31 cellular contexts compared by ENCODE assay signal in genomic region chr21:14096577-14096976, GRCh38.
"Had no signal": no experiment of that assay in that cellular context is flagged by ENCODE, and none has a peak within 500 bp of the region (broad histone marks: within the 10 kb centered on the region; RNA-seq: fewer than 3 reads in every experiment).

No MANE protein-coding gene starts in this region.

- H3K4me3 ChIP-seq: adrenal gland, body of pancreas, cardiac muscle cell, coronary artery, dorsolateral prefrontal cortex, gastrocnemius medialis, heart left ventricle had no signal

- H3K27ac ChIP-seq: adrenal gland, body of pancreas, cardiac muscle cell, coronary artery, dorsolateral prefrontal cortex, foreskin keratinocyte, gastrocnemius medialis, heart left ventricle, WERI-Rb-1 had no signal

- H3K9me3 ChIP-seq: adrenal gland, body of pancreas, gastrocnemius medialis, heart left ventricle had no signal

- H3K36me3 ChIP-seq: adrenal gland, gastrocnemius medialis, heart left ventricle had no signal

- H3K4me1 ChIP-seq: adrenal gland, body of pancreas, foreskin keratinocyte, gastrocnemius medialis, heart left ventricle had no signal

- ATAC-seq: activated CD4-positive, CD25-positive, alpha-beta regulatory T cell treated with anti-CD3 and anti-CD28 coated beads, Interleukin-2, amount 50 U/mL, for 24 hours; activated CD8-positive, alpha-beta T cell treated with anti-CD3 and anti-CD28 coated beads for 36 hours; activated naive CD8-positive, alpha-beta T cell treated with anti-CD3 and anti-CD28 coated beads, Interleukin-2, amount 50 U/mL, for 24 hours; body of pancreas; esophagus mucosa; foreskin keratinocyte; gastrocnemius medialis; heart left ventricle; T-helper 17 cell had no signal

- H3K27me3 ChIP-seq: adrenal gland, body of pancreas, cardiac muscle cell, dorsolateral prefrontal cortex, foreskin keratinocyte, gastrocnemius medialis, heart left ventricle had no signal

- DNase-seq: activated B cell treated with CpG ODN at 0.5 μM for 24 hours; activated CD4-positive, alpha-beta T cell treated with anti-CD3 and anti-CD28 coated beads for 48 hours; activated CD4-positive, alpha-beta T cell treated with anti-CD3 and anti-CD28 coated beads, Interleukin-2, amount 50 U/mL, for 1 hour; activated CD4-positive, alpha-beta T cell treated with anti-CD3 and anti-CD28 coated beads, Interleukin-2, amount 50 U/mL, for 48 hours; activated CD8-positive, alpha-beta T cell treated with anti-CD3 and anti-CD28 coated beads for 36 hours; activated effector memory CD4-positive, alpha-beta T cell treated with anti-CD3 and anti-CD28 coated beads, Interleukin-2, amount 50 U/mL, for 16 hours; activated naive CD4-positive, alpha-beta T cell treated with anti-CD3 and anti-CD28 coated beads for 36 hours; activated naive CD8-positive, alpha-beta T cell treated with anti-CD3 and anti-CD28 coated beads for 36 hours; activated naive CD8-positive, alpha-beta T cell treated with anti-CD3 and anti-CD28 coated beads, Interleukin-2, amount 50 U/mL, for 24 hours; activated T-cell treated with anti-CD3 and anti-CD28 coated beads, Interleukin-2, amount 50 U/mL, for 1 hour; activated T-cell treated with anti-CD3 and anti-CD28 coated beads, Interleukin-2, amount 50 U/mL, for 48 hours; adrenal gland; amygdala; aorta; body of pancreas; central memory CD4-positive, alpha-beta T cell; dorsolateral prefrontal cortex; effector memory CD4-positive, alpha-beta T cell; endodermal cell; foreskin keratinocyte; gastrocnemius medialis; glutamatergic neuron; heart left ventricle; T-helper 1 cell; T-helper 17 cell; T1000; WERI-Rb-1 had no signal
